14 cellular contexts compared by ENCODE assay signal in the genomic region with DNA sequence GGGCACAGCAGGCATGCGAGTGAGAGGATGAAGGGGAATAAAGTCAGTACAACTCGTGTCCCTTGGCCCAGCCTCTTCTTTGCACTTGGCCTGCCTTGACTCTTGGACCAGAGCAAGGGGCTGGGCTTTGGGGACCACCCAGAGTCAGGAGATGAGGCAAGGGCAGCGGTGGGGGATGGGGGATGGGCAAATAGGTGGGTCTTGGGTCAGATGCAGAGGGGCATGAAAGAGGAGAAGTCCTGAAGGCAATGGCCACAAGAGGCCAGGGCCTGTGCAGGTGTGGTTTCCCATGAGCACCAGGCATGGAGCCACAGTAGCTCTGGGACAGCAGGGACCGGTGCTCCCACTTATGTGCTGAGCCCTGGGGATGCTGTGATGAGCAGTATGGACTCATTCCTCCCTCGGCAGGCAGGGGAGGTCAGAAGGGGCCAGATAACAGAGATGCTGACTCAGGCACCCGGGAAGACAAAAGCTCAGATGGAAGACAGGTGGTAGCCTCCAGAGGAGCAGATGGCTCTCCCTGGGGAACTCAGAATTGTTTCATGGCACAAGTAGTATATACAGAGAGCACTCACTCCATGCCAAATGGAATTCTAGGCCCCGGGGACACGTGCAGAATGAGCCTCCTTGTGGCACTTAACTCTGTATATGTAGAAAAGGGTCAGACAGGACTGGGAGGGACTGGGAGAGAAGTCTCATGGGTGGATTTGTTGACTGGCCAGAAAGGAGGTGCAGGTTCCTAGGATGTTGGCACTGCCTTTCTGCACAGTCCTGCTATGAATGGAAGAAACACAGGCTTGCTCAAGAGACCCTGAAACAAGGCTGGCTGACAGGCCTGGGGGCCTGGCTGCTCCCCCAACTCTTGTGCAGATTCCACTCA. TPM values are rescaled to one million over a fixed set of nuclear protein-coding genes. Genes with fewer than 3 reads are reported as not detected.
DNase-seq lines count a peak whose midpoint lies in the region; FAIRE-seq and TF ChIP-seq lines count a peak whose summit lies in the region.
"Had no signal": no experiment of that assay in that cellular context is flagged by ENCODE, and none has a peak within 500 bp of the region (broad histone marks: within the 10 kb centered on the region; RNA-seq: fewer than 3 reads in every experiment).

No MANE protein-coding gene starts in this region.

- intact Hi-C loops in activated CD4-positive, alpha-beta memory T cell treated with anti-CD3 and anti-CD28 coated beads for 36 hours (cut with micrococcal nuclease): no loop called here
- intact Hi-C loops in A673 (cut with micrococcal nuclease; ENCODE audit: unreplicated experiment): no loop called here

- H3K27me3 Mint-ChIP-seq in activated CD4-positive, alpha-beta memory T cell treated with anti-CD3 and anti-CD28 coated beads for 36 hours: peaks cover 2% of the 10 kb centered on the region

- H3K4me1 ChIP-seq in A673 (ENCODE audit: insufficient read depth, low read length, poor library complexity, severe bottlenecking): no peaks in the 10 kb centered on the region

- FAIRE-seq in HTR-8/SVneo (lab: Jason Lieb, UNC): no peak
- FAIRE-seq: islet of Langerhans had no signal

- no peaks in the 10 kb centered on the region for H3K9me3 ChIP-seq in A673 (ENCODE audit: low read depth, low read length, poor library complexity, severe bottlenecking)
- H3K9me3 ChIP-seq: transverse colon had no signal

- in situ Hi-C loops in brain microvascular endothelial cell (cut with HindIII; ENCODE audit: low pct_ligation_motif_present, low sequenced_read_pairs): no loop called here

- H3K4me3 Mint-ChIP-seq in activated CD4-positive, alpha-beta memory T cell treated with anti-CD3 and anti-CD28 coated beads for 36 hours: no peak overlapping the region
- H3K4me3 Mint-ChIP-seq: CD8-positive, alpha-beta memory T cell had no signal

- H3K27me3 ChIP-seq in layer of hippocampus (ENCODE audit: control insufficient read depth, insufficient read depth, low read length) (no peaks in the 10 kb centered on the region), A673 (replicated peaks; ENCODE audit: insufficient read depth, low read depth, low read length, poor library complexity) (no peaks in the 10 kb centered on the region), brain microvascular endothelial cell (replicated peaks) (no peaks in the 10 kb centered on the region)
- H3K27me3 ChIP-seq: transverse colon had no signal

- H3K4me3 ChIP-seq in A673 (ENCODE audit: low read depth, low read length, poor library complexity, severe bottlenecking): no peak overlapping the region
- no peak overlapping the region for H3K4me3 ChIP-seq in brain microvascular endothelial cell (ENCODE audit: low read depth, low read length)
- H3K4me3 ChIP-seq: transverse colon had no signal

- no peaks in the 10 kb centered on the region for H3K4me1 Mint-ChIP-seq in activated CD4-positive, alpha-beta memory T cell treated with anti-CD3 and anti-CD28 coated beads for 36 hours (ENCODE audit: low read depth)
- H3K4me1 Mint-ChIP-seq: CD8-positive, alpha-beta memory T cell had no signal

- no peaks in the 10 kb centered on the region for H3K36me3 Mint-ChIP-seq in activated CD4-positive, alpha-beta memory T cell treated with anti-CD3 and anti-CD28 coated beads for 36 hours
- H3K36me3 Mint-ChIP-seq: CD8-positive, alpha-beta memory T cell had no signal

- DNase-seq in COLO668 (lab: John Stamatoyannopoulos, UW; ENCODE audit: unreplicated experiment) (peak; percentile 24), NCI-H146 (lab: John Stamatoyannopoulos, UW) (peak; percentile 79), HTR-8/SVneo (ENCODE audit: insufficient read length, low spot score) (no peak), A673 (ENCODE audit: low spot score) (no peak), cortex of kidney (lab: John Stamatoyannopoulos, UW) (no peak), brain microvascular endothelial cell (no peak)
- DNase-seq in activated CD4-positive, alpha-beta memory T cell treated with anti-CD3 and anti-CD28 coated beads for 36 hours: peak; percentile 6
- DNase-seq: activated CD4-positive, alpha-beta T cell treated with anti-CD3 and anti-CD28 coated beads for 4 hours; CD8-positive, alpha-beta memory T cell; Karpas-422; occipital lobe; transverse colon had no signal

- no TSS peak for BruUV-seq in A673 (replicated peaks; lab: Mats Ljungman, UMichigan)

- H3K36me3 ChIP-seq in A673 (ENCODE audit: insufficient read depth, low read length, poor library complexity, severe bottlenecking) (no peaks in the 10 kb centered on the region), brain microvascular endothelial cell (replicated peaks) (no peaks in the 10 kb centered on the region)
- H3K36me3 ChIP-seq: transverse colon had no signal

- CTCF ChIA-PET in activated CD4-positive, alpha-beta memory T cell treated with anti-CD3 and anti-CD28 coated beads for 36 hours (lab: Charles Lee): interaction anchor here (0.5 to 1.4 kb wide), 2 partner anchors 76 kb away, joined by 3 read pairs; no protein-coding TSS in a partner anchor
- CTCF ChIA-PET in A673 (lab: Charles Lee): no interaction called here

- TF ChIP-seq CTCF in A673 (conservative IDR thresholded peaks at IDR 0.05; ENCODE audit: low read depth, low read length) (no peak), brain microvascular endothelial cell (IDR thresholded peaks at IDR 0.05; ENCODE audit: low read depth, low read length, missing control alignments) (no peak)

- no peaks in the 10 kb centered on the region for H3K9me3 Mint-ChIP-seq in activated CD4-positive, alpha-beta memory T cell treated with anti-CD3 and anti-CD28 coated beads for 36 hours

- no peak overlapping the region for H3K27ac Mint-ChIP-seq in activated CD4-positive, alpha-beta memory T cell treated with anti-CD3 and anti-CD28 coated beads for 36 hours
- H3K27ac Mint-ChIP-seq: CD8-positive, alpha-beta memory T cell had no signal

- H3K27ac ChIP-seq in layer of hippocampus (ENCODE audit: low read depth, low read length): peak overlapping the region; percentile 65
- no peak overlapping the region for H3K27ac ChIP-seq in A673 (ENCODE audit: low read depth, low read length, poor library complexity, severe bottlenecking)
- no peak overlapping the region for H3K27ac ChIP-seq in brain microvascular endothelial cell
- H3K27ac ChIP-seq: transverse colon had no signal

- POLR2A ChIA-PET in activated CD4-positive, alpha-beta memory T cell treated with anti-CD3 and anti-CD28 coated beads for 36 hours (lab: Charles Lee): no interaction called here
- POLR2A ChIA-PET in A673 (lab: Charles Lee; ENCODE audit: low non-redundant PET): interaction anchor here (0.5 kb wide), 1 partner anchor 601 kb away, joined by 8 read pairs; no protein-coding TSS in a partner anchor

RNA-seq across cellular contexts. Expression of gene ZBTB47, which starts 14.3 kb away (rescaled TPM):
- total RNA-seq in activated CD4-positive, alpha-beta memory T cell treated with anti-CD3 and anti-CD28 coated beads for 36 hours: 1 to 10 TPM; 1.0 to 1.1 TPM
- 4.4 and 4.5 TPM in 2 replicates for total RNA-seq in A673 (2021)

RNA-seq across cellular contexts. Expression of gene KLHL40, which starts 17.6 kb away (rescaled TPM):
- total RNA-seq in activated CD4-positive, alpha-beta memory T cell treated with anti-CD3 and anti-CD28 coated beads for 36 hours: not detected
- not detected in 2 replicates for total RNA-seq in A673 (2021)
- total RNA-seq: CD8-positive, alpha-beta memory T cell; occipital lobe had no signal

RNA-seq across cellular contexts. Expression of gene HHATL, which starts 34.8 kb away (rescaled TPM):
- total RNA-seq in activated CD4-positive, alpha-beta memory T cell treated with anti-CD3 and anti-CD28 coated beads for 36 hours: not detected
- total RNA-seq in A673 (2021): not detected in 2 replicates
- total RNA-seq: CD8-positive, alpha-beta memory T cell; occipital lobe had no signal

Comparison
In these comparisons a context has a peak if more than half of its experiments do, and no peak if none do; other contexts are left out.
1. DNase-seq: peak in COLO668 (single experiment), NCI-H146 (single experiment) and activated CD4-positive, alpha-beta memory T cell treated with anti-CD3 and anti-CD28 coated beads for 36 hours (single experiment); none in HTR-8/SVneo (single experiment), A673 (single experiment), cortex of kidney (single experiment) and brain microvascular endothelial cell (single experiment).